8 cellular contexts compared by ENCODE assay signal in the genomic region with DNA sequence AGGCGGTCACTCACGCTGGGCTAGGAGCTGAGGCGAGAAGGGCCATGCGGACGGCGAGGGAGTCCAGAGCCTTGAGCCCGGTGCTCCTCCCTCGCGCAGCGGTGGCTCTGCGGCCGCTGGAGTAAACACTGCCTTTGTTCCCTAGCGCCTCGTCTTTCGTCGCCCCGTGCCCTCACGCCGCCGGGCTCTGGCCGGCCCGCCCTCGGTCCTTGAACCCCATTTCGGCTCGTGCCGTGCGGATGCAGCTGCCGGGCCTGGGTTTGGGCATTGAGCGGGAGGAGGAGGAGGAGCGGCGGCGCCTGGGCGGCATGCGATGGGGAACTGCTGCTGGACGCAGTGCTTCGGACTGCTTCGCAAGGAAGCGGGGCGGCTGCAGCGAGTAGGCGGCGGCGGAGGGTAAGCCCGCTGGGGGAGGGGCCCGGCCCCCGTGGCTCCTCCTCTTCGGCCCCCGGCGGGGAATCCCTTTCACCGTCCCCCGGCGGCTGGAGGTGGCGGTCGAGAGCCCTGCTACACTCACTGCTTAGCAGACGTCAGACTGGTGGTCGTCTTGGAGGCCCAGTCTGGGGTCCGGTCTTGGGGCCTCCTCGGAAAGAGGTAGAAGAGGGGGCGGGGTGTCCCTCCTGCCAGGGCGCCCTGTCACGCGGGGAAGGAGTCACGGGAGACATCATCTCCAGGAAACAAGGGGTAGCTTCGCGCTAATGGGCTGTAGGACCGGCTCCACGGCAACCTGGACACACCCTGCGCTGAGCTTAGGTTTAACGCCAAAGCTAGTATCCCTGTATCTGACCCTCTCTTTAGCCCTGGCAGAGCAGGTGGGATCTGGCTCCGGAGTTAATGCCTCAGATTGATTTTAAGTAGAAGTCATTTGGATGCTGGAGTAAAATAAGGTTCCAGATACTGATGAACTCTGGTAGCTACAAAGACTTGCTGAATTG. TPM values are rescaled to one million over a fixed set of nuclear protein-coding genes. Genes with fewer than 3 reads are reported as not detected.
A peak's percentile ranks its signal among the peaks of the same experiment; 100 is the strongest.
DNase-seq lines count a peak whose midpoint lies in the region; ATAC-seq, FAIRE-seq and TF ChIP-seq lines count a peak whose summit lies in the region.

AP1AR (plus strand) TSS at position 9 of the 935 bp plus-strand sequence; CDS start at position 314, 305 bp downstream.

- peak in 3 of 4 experiments; percentile 26 to 60 (median 47) for TF ChIP-seq CTCF in uterus (IDR thresholded peaks at IDR 0.05)

- H3K27ac Mint-ChIP-seq in T-helper 17 cell, result peak within 1 kb of the TSS; percentile 96

- peak within 1 kb of the TSS; percentile 94 for H3K4me3 Mint-ChIP-seq in T-helper 17 cell

- DNase-seq in GM12892 (ENCODE audit: insufficient read length) (peak; percentile 76), NCI-H1105 (lab: John Stamatoyannopoulos, UW) (peak; percentile 29), T-helper 17 cell (peak; percentile 67 to 83 (median 76)), amygdala (lab: John Stamatoyannopoulos, UW) (peak in 54 of 56 donors; percentile 27 to 88 (median 72)), left ventricle myocardium superior (peak; percentile 89), putamen (ENCODE audit: low spot score) (peak; percentile 78), uterus (peak; percentile 83 to 86)

- H3K36me3 Mint-ChIP-seq in T-helper 17 cell (ENCODE audit: low read depth), result no peaks in the 10 kb centered on the region

- H3K27me3 ChIP-seq in uterus, result no peaks in the 10 kb centered on the region

- no peaks in the 10 kb centered on the region for H3K27me3 Mint-ChIP-seq in T-helper 17 cell

- H3K9me3 ChIP-seq in T-helper 17 cell (ENCODE audit: control insufficient read depth, low read length, poor library complexity, severe bottlenecking) (no peaks in the 10 kb centered on the region), uterus (no peaks in the 10 kb centered on the region)

- no peaks in the 10 kb centered on the region for H3K4me1 ChIP-seq in uterus

- H3K36me3 ChIP-seq in uterus, result no peaks in the 10 kb centered on the region

- FAIRE-seq in GM12892 (lab: Jason Lieb, UNC), result peak; percentile 94

- ATAC-seq in HG02642 (IDR thresholded peaks at IDR 0.05; ENCODE audit: poor library complexity, unreplicated experiment) (peak; percentile 76), T-helper 17 cell (peak; percentile 71), left ventricle myocardium superior (peak; percentile 87)

- peak within 1 kb of the TSS; percentile 88 to 99 for H3K27ac ChIP-seq in uterus

- intact Hi-C loops in left ventricle myocardium superior (cut with micrococcal nuclease), result loop anchor here (10.0 kb wide), 1 partner anchor 87 kb away; the partner anchor contains the start of gene FAM241A
- intact Hi-C loops in uterus (cut with DNase I; ENCODE audit: low total_unique reads), result loop anchor here (10.0 kb wide), 1 partner anchor 127 kb away; no protein-coding TSS in a partner anchor

- H3K4me1 Mint-ChIP-seq in T-helper 17 cell, result peaks cover 26% of the 10 kb centered on the region

- peak within 1 kb of the TSS; percentile 82 to 94 for H3K4me3 ChIP-seq in uterus

- TF ChIP-seq POLR2A in GM12892 (IDR thresholded peaks at IDR 0.05; ENCODE audit: low read depth, low read length), result peak; percentile 83
- peak; percentile 77 to 90 for TF ChIP-seq POLR2A in uterus (IDR thresholded peaks at IDR 0.05)

RNA-seq across cellular contexts. Expression of gene AP1AR, which starts in this region (rescaled TPM):
- polyA plus RNA-seq in GM12892 (2012; ENCODE audit: missing spikeins), result 15.9 TPM
- total RNA-seq in T-helper 17 cell (10 to 100 TPM; 10.4 to 15.2 TPM), left ventricle myocardium superior (10.2 TPM), uterus (10 to 100 TPM in 3 of 4 donors, 1 to 10 TPM in 1; 2.3 to 37.7 (median 17.6) TPM)

Comparison
In these comparisons a context has a peak if more than half of its experiments do, and no peak if none do; other contexts are left out.
1. Peak in every context shown above with its lines: DNase-seq, ATAC-seq, H3K4me3 ChIP-seq and H3K27ac ChIP-seq.
2. DNase-seq: peak in every context shown above with its lines; median percentile 89 in left ventricle myocardium superior; 84 in uterus; 78 in putamen; 76 in GM12892; 76 in T-helper 17 cell; 72 in amygdala; 29 in NCI-H1105.